Comparison of ENCODE assay signal across 25 cellular contexts in genomic region chr10:1274098-1274745, GRCh38.
DNase-seq lines count a peak whose midpoint lies in the region; ATAC-seq and TF ChIP-seq lines count a peak whose summit lies in the region.
"Had no signal": no experiment of that assay in that cellular context is flagged by ENCODE, and none has a peak within 500 bp of the region (broad histone marks: within the 10 kb centered on the region; RNA-seq: fewer than 3 reads in every experiment).

No MANE protein-coding gene starts in this region.

- ATAC-seq in SK-N-SH treated with all-trans-retinoic acid at 6 μM for 48 hours (no peak), HG03025 (IDR thresholded peaks at IDR 0.05; ENCODE audit: low FRiP score, unreplicated experiment) (no peak)
- ATAC-seq: activated CD4-positive, alpha-beta T cell treated with anti-CD3 and anti-CD28 coated beads for 36 hours; activated naive CD8-positive, alpha-beta T cell treated with anti-CD3 and anti-CD28 coated beads, Interleukin-2, amount 50 U/mL, for 24 hours; activated T-cell treated with anti-CD3 and anti-CD28 coated beads, Interleukin-2, amount 50 U/mL, for 4 hours; T-helper 17 cell had no signal

- TF ChIP-seq CTCF in SK-N-SH (IDR thresholded peaks at IDR 0.05) (no peak), Calu3 (IDR thresholded peaks at IDR 0.05; ENCODE audit: unreplicated experiment) (no peak), glutamatergic neuron (IDR thresholded peaks at IDR 0.05; ENCODE audit: partially characterized antibody, unreplicated experiment) (no peak)

- H3K36me3 ChIP-seq in SK-N-SH (replicated peaks in 1 of 2; ENCODE audit: control insufficient read depth in 1 of 2, insufficient read depth in 2 of 2, low read length in 1 of 2), result no peaks in the 10 kb centered on the region
- H3K36me3 ChIP-seq: heart left ventricle had no signal

- peaks cover 0 to 58% of the 10 kb centered on the region in 2 experiments; a peak in 2 of 4 replicates for H3K4me1 ChIP-seq in SK-N-SH (ENCODE audit: control insufficient read depth in 1 of 2, insufficient read depth in 2 of 2, low read depth in 1 of 2, low read length in 1 of 2)
- H3K4me1 ChIP-seq: heart left ventricle had no signal

- no peaks in the 10 kb centered on the region for H3F3A ChIP-seq in SK-N-SH (replicated peaks; ENCODE audit: insufficient read depth)

- H3K9me3 Mint-ChIP-seq in Calu3 (ENCODE audit: low read depth, unreplicated experiment) (no peaks in the 10 kb centered on the region), glutamatergic neuron (ENCODE audit: unreplicated experiment) (peaks cover 7% of the 10 kb centered on the region)
- H3K9me3 Mint-ChIP-seq: activated naive CD8-positive, alpha-beta T cell treated with anti-CD3 and anti-CD28 coated beads, Interleukin-2, amount 50 U/mL, for 24 hours; activated T-cell treated with anti-CD3 and anti-CD28 coated beads, Interleukin-2, amount 50 U/mL, for 4 hours; CD4-positive, alpha-beta T cell had no signal

- H3K27me3 Mint-ChIP-seq in Calu3 (ENCODE audit: unreplicated experiment) (peaks cover 68% of the 10 kb centered on the region), glutamatergic neuron (ENCODE audit: unreplicated experiment) (peaks cover 4% of the 10 kb centered on the region)

- H3K27ac ChIP-seq in SK-N-SH (ENCODE audit: low read depth in 2 of 2, low read length in 1 of 2), result peak overlapping the region in 1 of 2 experiments; percentile 99; a peak in 2 of 4 replicates
- H3K27ac ChIP-seq: 22Rv1, heart left ventricle, HL-60, RWPE1, SK-N-MC had no signal

- TF ChIP-seq RAD21 in SK-N-SH (IDR thresholded peaks at IDR 0.05; ENCODE audit: low read length), result 0 out of 2 replicates have a peak, but pooled peaks have one; percentile 7

- H2AFZ ChIP-seq in SK-N-SH (ENCODE audit: low read depth), result no peak overlapping the region

- POLR2A ChIA-PET in SK-N-SH (lab: Yijun Ruan, JAX), result interaction anchor here (3.6 kb wide), 1 partner anchor 19 kb away, joined by 28 read pairs; no protein-coding TSS in a partner anchor

- no peak overlapping the region for H3K4me3 ChIP-seq in SK-N-SH (ENCODE audit: low read depth in 2 of 2, low read length in 1 of 2)
- H3K4me3 ChIP-seq: heart left ventricle, SK-N-MC had no signal

- intact Hi-C loops in posterior cingulate gyrus (cut with DNase I), result no loop called here
- intact Hi-C loops in Calu3 (cut with micrococcal nuclease; ENCODE audit: unreplicated experiment), result no loop called here

- no peak for DNase-seq in SK-N-SH
- peak; percentile 90 for DNase-seq in left kidney (ENCODE audit: low read depth, low spot score)
- peak in 9 of 10 donors; percentile 36 to 92 (median 70) for DNase-seq in posterior cingulate gyrus
- peak; percentile 18 for DNase-seq in ureter (ENCODE audit: low spot score)
- no peak for DNase-seq in Calu3
- no peak for DNase-seq in glutamatergic neuron
- DNase-seq: activated CD4-positive, alpha-beta T cell treated with anti-CD3 and anti-CD28 coated beads for 36 hours; activated gamma-delta T cell treated with Interleukin-2 at 50 U/mL for 16 hours; activated naive CD8-positive, alpha-beta T cell treated with anti-CD3 and anti-CD28 coated beads, Interleukin-2, amount 50 U/mL, for 24 hours; activated T-cell treated with anti-CD3 and anti-CD28 coated beads, Interleukin-2, amount 50 U/mL, for 4 hours; AML-193; CD4-positive, alpha-beta T cell; cerebellar nuclear complex; heart left ventricle; Kasumi-1; mesenchymal stem cell; NCI-H510A; stimulated activated CD4-positive, alpha-beta T cell treated with anti-CD3 and anti-CD28 coated beads, Interleukin-2, amount 100 ng/mL, for 24 hours; T-helper 17 cell had no signal

- WGBS in SK-N-SH (ENCODE audit: low lambda C conversion rate), result 67% methylated on average over 4 of the region's 15 CpGs

- no peaks in the 10 kb centered on the region for H3K9me2 ChIP-seq in SK-N-SH

- CTCF ChIA-PET in SK-N-SH (lab: Yijun Ruan, JAX), result interaction anchor here (2.0 to 2.5 kb wide), 4 partner anchors 11 to 164 kb away, joined by 5 to 10 read pairs (median 7); no protein-coding TSS in a partner anchor
- CTCF ChIA-PET in Calu3 (lab: Charles Lee), result no interaction called here

- no peaks in the 10 kb centered on the region for H3K9me3 ChIP-seq in SK-N-SH
- H3K9me3 ChIP-seq: heart left ventricle had no signal

- no peaks in the 10 kb centered on the region for H3K79me2 ChIP-seq in SK-N-SH (ENCODE audit: insufficient read depth)

- H4K20me1 ChIP-seq in SK-N-SH (ENCODE audit: insufficient read depth), result no peaks in the 10 kb centered on the region

- no peaks in the 10 kb centered on the region for H3K27me3 ChIP-seq in SK-N-SH (ENCODE audit: insufficient read depth)
- H3K27me3 ChIP-seq: heart left ventricle had no signal

- H3K36me3 Mint-ChIP-seq in Calu3 (ENCODE audit: insufficient read depth, unreplicated experiment), result no peaks in the 10 kb centered on the region
- H3K36me3 Mint-ChIP-seq in glutamatergic neuron (ENCODE audit: unreplicated experiment), result peaks cover 9% of the 10 kb centered on the region

- peak in 1 of 2 experiments; percentile 42; a peak in 1 of 4 replicates for TF ChIP-seq EP300 in SK-N-SH (IDR thresholded peaks at IDR 0.05; ENCODE audit: borderline replicate concordance in 1 of 2, low read depth in 1 of 2, low read length in 1 of 2)

- H3K4me2 ChIP-seq in SK-N-SH, result no peak overlapping the region

- H3K9ac ChIP-seq in SK-N-SH, result no peak overlapping the region

- H3K4me3 Mint-ChIP-seq in Calu3 (ENCODE audit: low read depth, unreplicated experiment) (no peak overlapping the region), glutamatergic neuron (ENCODE audit: unreplicated experiment) (no peak overlapping the region)
- H3K4me3 Mint-ChIP-seq: activated CD4-positive, alpha-beta T cell treated with anti-CD3 and anti-CD28 coated beads for 36 hours; activated naive CD8-positive, alpha-beta T cell treated with anti-CD3 and anti-CD28 coated beads, Interleukin-2, amount 50 U/mL, for 24 hours; activated T-cell treated with anti-CD3 and anti-CD28 coated beads, Interleukin-2, amount 50 U/mL, for 4 hours; CD4-positive, alpha-beta T cell; T-helper 17 cell had no signal

- BruUV-seq in Calu3 (replicated peaks; lab: Mats Ljungman, UMichigan), result no TSS peak

- no peak overlapping the region for H3K27ac Mint-ChIP-seq in Calu3 (ENCODE audit: unreplicated experiment)
- H3K27ac Mint-ChIP-seq in glutamatergic neuron (ENCODE audit: unreplicated experiment), result no peak overlapping the region
- H3K27ac Mint-ChIP-seq: activated CD4-positive, alpha-beta T cell treated with anti-CD3 and anti-CD28 coated beads for 36 hours; activated naive CD8-positive, alpha-beta T cell treated with anti-CD3 and anti-CD28 coated beads, Interleukin-2, amount 50 U/mL, for 24 hours; CD4-positive, alpha-beta T cell; T-helper 17 cell had no signal

- H3K4me1 Mint-ChIP-seq in Calu3 (ENCODE audit: low read depth, unreplicated experiment), result no peaks in the 10 kb centered on the region
- H3K4me1 Mint-ChIP-seq in glutamatergic neuron (ENCODE audit: low read depth, unreplicated experiment), result peaks cover 8% of the 10 kb centered on the region
- H3K4me1 Mint-ChIP-seq: activated CD4-positive, alpha-beta T cell treated with anti-CD3 and anti-CD28 coated beads for 36 hours; activated naive CD8-positive, alpha-beta T cell treated with anti-CD3 and anti-CD28 coated beads, Interleukin-2, amount 50 U/mL, for 24 hours; T-helper 17 cell had no signal

TF ChIP-seq in SK-N-SH, 30 proteins besides CTCF, POLR2A, EP300 and RAD21:
- TF ChIP-seq USF2 (IDR thresholded peaks at IDR 0.05; ENCODE audit: borderline replicate concordance, low read depth, low read length) (no peak), PBX3 (IDR thresholded peaks at IDR 0.05) (no peak), RCOR1 (IDR thresholded peaks at IDR 0.05; ENCODE audit: low read length) (peak; percentile 35; the same call in 1 of the 2 replicates), FOXJ3 (CRISPR knock-in tag; IDR thresholded peaks at IDR 0.05) (no peak)
TF ChIP-seq in SK-N-SH: peak in this region for 1.

TF ChIP-seq in SK-N-SH treated with all-trans-retinoic acid at 6 μM for 48 hours, 23 proteins besides CTCF, POLR2A, EP300 and RAD21:
- TF ChIP-seq TCF4 (CRISPR knock-in tag; IDR thresholded peaks at IDR 0.05; ENCODE audit: borderline replicate concordance) (no peak), PATZ1 (CRISPR knock-in tag; IDR thresholded peaks at IDR 0.05; ENCODE audit: borderline replicate concordance) (no peak)

Comparison
In these comparisons a context has a peak if more than half of its experiments do, and no peak if none do; other contexts are left out.
1. DNase-seq: peak in left kidney (single experiment), posterior cingulate gyrus (9 of 10) and ureter (single experiment); none in SK-N-SH (single experiment), Calu3 (single experiment) and glutamatergic neuron (single experiment).